Comparison of ENCODE assay signal across 1 cellular context in the genomic region with DNA sequence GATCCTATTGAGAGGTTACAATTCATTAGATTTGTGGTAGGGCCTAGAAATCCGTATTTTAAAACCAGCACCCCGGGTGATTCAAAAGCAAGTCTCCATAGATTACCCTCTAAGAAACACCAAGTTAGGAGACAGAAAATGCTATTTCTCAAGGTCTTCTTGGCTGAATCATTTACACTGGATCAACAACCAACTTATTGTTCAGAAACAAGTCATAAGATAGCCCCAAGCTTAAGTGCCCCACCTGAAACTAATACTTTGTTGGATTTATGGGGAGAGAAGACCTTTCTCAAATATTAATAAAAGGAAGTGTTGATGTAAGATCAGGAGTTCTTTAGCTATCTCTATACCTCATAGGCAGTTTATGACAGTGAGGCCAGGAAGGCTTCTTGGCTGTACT.
TF ChIP-seq lines count a peak whose summit lies in the region.

No MANE protein-coding gene starts in this region.

TF ChIP-seq in HepG2, 621 proteins besides CTCF, POLR2A, EP300 and RAD21 (continued from another document):
- TF ChIP-seq, protein P1, sequence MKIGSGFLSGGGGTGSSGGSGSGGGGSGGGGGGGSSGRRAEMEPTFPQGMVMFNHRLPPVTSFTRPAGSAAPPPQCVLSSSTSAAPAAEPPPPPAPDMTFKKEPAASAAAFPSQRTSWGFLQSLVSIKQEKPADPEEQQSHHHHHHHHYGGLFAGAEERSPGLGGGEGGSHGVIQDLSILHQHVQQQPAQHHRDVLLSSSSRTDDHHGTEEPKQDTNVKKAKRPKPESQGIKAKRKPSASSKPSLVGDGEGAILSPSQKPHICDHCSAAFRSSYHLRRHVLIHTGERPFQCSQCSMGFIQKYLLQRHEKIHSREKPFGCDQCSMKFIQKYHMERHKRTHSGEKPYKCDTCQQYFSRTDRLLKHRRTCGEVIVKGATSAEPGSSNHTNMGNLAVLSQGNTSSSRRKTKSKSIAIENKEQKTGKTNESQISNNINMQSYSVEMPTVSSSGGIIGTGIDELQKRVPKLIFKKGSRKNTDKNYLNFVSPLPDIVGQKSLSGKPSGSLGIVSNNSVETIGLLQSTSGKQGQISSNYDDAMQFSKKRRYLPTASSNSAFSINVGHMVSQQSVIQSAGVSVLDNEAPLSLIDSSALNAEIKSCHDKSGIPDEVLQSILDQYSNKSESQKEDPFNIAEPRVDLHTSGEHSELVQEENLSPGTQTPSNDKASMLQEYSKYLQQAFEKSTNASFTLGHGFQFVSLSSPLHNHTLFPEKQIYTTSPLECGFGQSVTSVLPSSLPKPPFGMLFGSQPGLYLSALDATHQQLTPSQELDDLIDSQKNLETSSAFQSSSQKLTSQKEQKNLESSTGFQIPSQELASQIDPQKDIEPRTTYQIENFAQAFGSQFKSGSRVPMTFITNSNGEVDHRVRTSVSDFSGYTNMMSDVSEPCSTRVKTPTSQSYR (CRISPR knock-in tag; IDR thresholded peaks at IDR 0.05; ENCODE audit: borderline replicate concordance), result no peak
- TF ChIP-seq ZNF562 (CRISPR knock-in tag; IDR thresholded peaks at IDR 0.05; ENCODE audit: borderline replicate concordance) (no peak), ZEB1 (IDR thresholded peaks at IDR 0.05; ENCODE audit: insufficient replicate concordance, low read depth) (no peak), SOX13 (IDR thresholded peaks at IDR 0.05) (no peak), SOX13 (CRISPR knock-in tag; conservative IDR thresholded peaks at IDR 0.05 in 1 of 2, IDR thresholded peaks at IDR 0.05 in 1 of 2) (no peak), KDM4B (CRISPR knock-in tag; IDR thresholded peaks at IDR 0.05) (no peak)
